ENCODE assay signal across 11 cellular contexts in genomic region chr14:36843410-36843809, GRCh38.
"Had no signal": no experiment of that assay in that cellular context is flagged by ENCODE, and none has a peak within 500 bp of the region (broad histone marks: within the 10 kb centered on the region; RNA-seq: fewer than 3 reads in every experiment).

No MANE protein-coding gene starts in this region.

- H3K4me1 ChIP-seq: HAP-1 had no signal

- H3K4me2 ChIP-seq: GM23338 had no signal

- FAIRE-seq: H1, H54 had no signal

- DNase-seq: GM23248, GOT3, H7, H9, HCEC 1CT, HFFc6 had no signal

- H3K36me3 ChIP-seq: HAP-1 had no signal

- H2AFZ ChIP-seq: GM23248, GM23338 had no signal

- H3K9ac ChIP-seq: GM23248 had no signal

- H3K9me3 ChIP-seq: HAP-1 had no signal

- H3K4me3 ChIP-seq: GM23248, GM23338, HAP-1 had no signal

- ATAC-seq: HCT116 had no signal

- H3K27ac ChIP-seq: GM23248 had no signal
